In the genomic region with DNA sequence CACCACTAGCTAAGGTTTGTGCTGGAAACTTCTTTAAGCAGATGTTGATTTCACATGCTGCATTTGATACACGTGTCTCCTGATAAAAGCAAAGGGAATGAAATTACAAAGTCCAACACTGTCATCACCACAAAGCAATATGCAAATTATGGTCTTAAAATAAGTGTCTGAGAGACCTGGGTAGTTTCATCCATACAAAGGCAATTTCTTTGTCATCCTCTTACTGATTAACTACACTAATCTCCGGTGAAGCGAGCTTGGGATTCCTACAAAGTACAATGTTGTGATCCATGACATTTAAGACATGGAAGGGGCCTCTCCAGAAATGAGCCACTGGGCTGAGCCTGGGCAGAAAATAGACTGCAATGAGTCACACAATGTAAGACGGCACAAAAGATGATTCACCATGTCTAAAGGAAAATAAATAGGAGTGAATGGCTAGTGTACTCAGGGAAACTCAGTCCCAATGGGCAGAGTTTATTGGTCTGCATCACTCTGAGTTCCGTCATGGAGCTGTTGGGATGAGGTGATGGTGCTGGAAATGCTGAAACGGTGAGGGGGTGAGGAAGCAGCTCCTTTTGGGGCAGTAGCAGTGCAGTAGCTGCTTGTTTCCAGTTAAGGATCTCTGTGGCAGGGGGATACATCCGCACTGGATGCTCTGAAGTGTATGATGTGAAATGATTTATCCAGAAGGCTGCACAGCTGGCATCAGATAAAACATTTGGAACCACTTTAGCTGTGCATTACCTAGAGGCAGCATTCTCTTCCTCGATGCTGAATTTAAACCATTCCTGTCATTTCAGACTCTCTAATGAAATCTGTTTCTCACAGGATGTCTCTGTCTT, we compare ENCODE assay signal across 8 cellular contexts.
DNase-seq lines count a peak whose midpoint lies in the region; ATAC-seq and TF ChIP-seq lines count a peak whose summit lies in the region.

No MANE protein-coding gene starts in this region.

- POLR2A ChIA-PET in activated CD4-positive, alpha-beta memory T cell treated with anti-CD3 and anti-CD28 coated beads for 36 hours (lab: Charles Lee), result interaction anchor here (0.7 kb wide), 1 partner anchor 276 kb away, joined by 3 read pairs; no protein-coding TSS in a partner anchor

- peaks cover 20% of the 10 kb centered on the region for H3K4me1 Mint-ChIP-seq in nephron
- H3K4me1 Mint-ChIP-seq in activated T-helper 1 cell treated with anti-CD3 and anti-CD28 coated beads, Interleukin-12 subunit alpha, Interleukin-12 subunit beta, Interleukin-2, Interleukin-4 antibody, amounts not matched to agents 30 ng/mL and 10 ng/mL and 1 ng/mL, durations not matched to agents 14 hours and 24 hours and 36 hours (ENCODE audit: low read depth), result no peaks in the 10 kb centered on the region
- no peaks in the 10 kb centered on the region for H3K4me1 Mint-ChIP-seq in activated CD4-positive, alpha-beta memory T cell treated with anti-CD3 and anti-CD28 coated beads for 36 hours (ENCODE audit: low read depth)

- TF ChIP-seq CTCF in cardiac fibroblast (IDR thresholded peaks at IDR 0.05; ENCODE audit: low read depth, low read length) (no peak), nephron (IDR thresholded peaks at IDR 0.05; ENCODE audit: unreplicated experiment in 3 of 3) (no peak)

- intact Hi-C loops in activated T-helper 1 cell treated with anti-CD3 and anti-CD28 coated beads, Interleukin-12 subunit alpha, Interleukin-12 subunit beta, Interleukin-2, Interleukin-4 antibody, amounts not matched to agents 30 ng/mL and 10 ng/mL and 1 ng/mL, durations not matched to agents 14 hours and 24 hours and 36 hours (cut with micrococcal nuclease), result no loop called here
- intact Hi-C loops in activated CD4-positive, alpha-beta memory T cell treated with anti-CD3 and anti-CD28 coated beads for 36 hours (cut with micrococcal nuclease), result no loop called here

- peaks cover 3% of the 10 kb centered on the region for H3K9me3 Mint-ChIP-seq in nephron
- H3K9me3 Mint-ChIP-seq in activated T-helper 1 cell treated with anti-CD3 and anti-CD28 coated beads, Interleukin-12 subunit alpha, Interleukin-12 subunit beta, Interleukin-2, Interleukin-4 antibody, amounts not matched to agents 30 ng/mL and 10 ng/mL and 1 ng/mL, durations not matched to agents 14 hours and 24 hours and 36 hours, result no peaks in the 10 kb centered on the region
- H3K9me3 Mint-ChIP-seq in activated CD4-positive, alpha-beta memory T cell treated with anti-CD3 and anti-CD28 coated beads for 36 hours, result no peaks in the 10 kb centered on the region

- H3K4me3 ChIP-seq in cardiac fibroblast (replicated peaks in 1 of 2; ENCODE audit: low read depth in 2 of 2, low read length in 2 of 2), result peak overlapping the region in 1 of 2 donors; percentile 9

- ATAC-seq in GM18498 (IDR thresholded peaks at IDR 0.05; ENCODE audit: unreplicated experiment), result peak; percentile 90

- no peaks in the 10 kb centered on the region for H3K36me3 Mint-ChIP-seq in nephron (ENCODE audit: low read depth)
- H3K36me3 Mint-ChIP-seq in activated T-helper 1 cell treated with anti-CD3 and anti-CD28 coated beads, Interleukin-12 subunit alpha, Interleukin-12 subunit beta, Interleukin-2, Interleukin-4 antibody, amounts not matched to agents 30 ng/mL and 10 ng/mL and 1 ng/mL, durations not matched to agents 14 hours and 24 hours and 36 hours (ENCODE audit: low read depth), result no peaks in the 10 kb centered on the region
- no peaks in the 10 kb centered on the region for H3K36me3 Mint-ChIP-seq in activated CD4-positive, alpha-beta memory T cell treated with anti-CD3 and anti-CD28 coated beads for 36 hours

- CTCF ChIA-PET in activated CD4-positive, alpha-beta memory T cell treated with anti-CD3 and anti-CD28 coated beads for 36 hours (lab: Charles Lee), result no interaction called here

- H3K4me3 Mint-ChIP-seq in nephron, result no peak overlapping the region
- no peak overlapping the region for H3K4me3 Mint-ChIP-seq in activated T-helper 1 cell treated with anti-CD3 and anti-CD28 coated beads, Interleukin-12 subunit alpha, Interleukin-12 subunit beta, Interleukin-2, Interleukin-4 antibody, amounts not matched to agents 30 ng/mL and 10 ng/mL and 1 ng/mL, durations not matched to agents 14 hours and 24 hours and 36 hours
- H3K4me3 Mint-ChIP-seq in activated CD4-positive, alpha-beta memory T cell treated with anti-CD3 and anti-CD28 coated beads for 36 hours, result no peak overlapping the region

- DNase-seq in H4 (ENCODE audit: low spot score), result peak; percentile 85
- DNase-seq in LHCN-M2 (ENCODE audit: low read depth), result peak; percentile 96
- DNase-seq in cardiac fibroblast (ENCODE audit: low read depth in 2 of 2), result peak; percentile 85 to 98
- no peak for DNase-seq in activated T-helper 1 cell treated with anti-CD3 and anti-CD28 coated beads, Interleukin-12 subunit alpha, Interleukin-12 subunit beta, Interleukin-2, Interleukin-4 antibody, amounts not matched to agents 30 ng/mL and 10 ng/mL and 1 ng/mL, durations not matched to agents 14 hours and 24 hours and 36 hours (ENCODE audit: low spot score)
- DNase-seq in activated CD4-positive, alpha-beta memory T cell treated with anti-CD3 and anti-CD28 coated beads for 36 hours, result no peak
- no peak for DNase-seq in stimulated activated CD4-positive, alpha-beta T cell treated with anti-CD3 and anti-CD28 coated beads, Interleukin-2, amount 100 ng/mL, for 24 hours

- no peaks in the 10 kb centered on the region for H3K27me3 Mint-ChIP-seq in nephron (ENCODE audit: low read depth)
- H3K27me3 Mint-ChIP-seq in activated T-helper 1 cell treated with anti-CD3 and anti-CD28 coated beads, Interleukin-12 subunit alpha, Interleukin-12 subunit beta, Interleukin-2, Interleukin-4 antibody, amounts not matched to agents 30 ng/mL and 10 ng/mL and 1 ng/mL, durations not matched to agents 14 hours and 24 hours and 36 hours (ENCODE audit: insufficient read depth), result peaks cover 1% of the 10 kb centered on the region
- no peaks in the 10 kb centered on the region for H3K27me3 Mint-ChIP-seq in activated CD4-positive, alpha-beta memory T cell treated with anti-CD3 and anti-CD28 coated beads for 36 hours

- peak overlapping the region; percentile 39 to 53 (median 40) for H3K27ac Mint-ChIP-seq in nephron
- H3K27ac Mint-ChIP-seq in activated T-helper 1 cell treated with anti-CD3 and anti-CD28 coated beads, Interleukin-12 subunit alpha, Interleukin-12 subunit beta, Interleukin-2, Interleukin-4 antibody, amounts not matched to agents 30 ng/mL and 10 ng/mL and 1 ng/mL, durations not matched to agents 14 hours and 24 hours and 36 hours, result no peak overlapping the region
- H3K27ac Mint-ChIP-seq in activated CD4-positive, alpha-beta memory T cell treated with anti-CD3 and anti-CD28 coated beads for 36 hours, result no peak overlapping the region

Comparison
In these comparisons a context has a peak if more than half of its experiments do, and no peak if none do; other contexts are left out.
1. DNase-seq: peak in H4 (single experiment), LHCN-M2 (single experiment) and cardiac fibroblast (2 of 2); none in activated T-helper 1 cell treated with anti-CD3 and anti-CD28 coated beads, Interleukin-12 subunit alpha, Interleukin-12 subunit beta, Interleukin-2, Interleukin-4 antibody, amounts not matched to agents 30 ng/mL and 10 ng/mL and 1 ng/mL, durations not matched to agents 14 hours and 24 hours and 36 hours (single experiment), activated CD4-positive, alpha-beta memory T cell treated with anti-CD3 and anti-CD28 coated beads for 36 hours (single experiment) and stimulated activated CD4-positive, alpha-beta T cell treated with anti-CD3 and anti-CD28 coated beads, Interleukin-2, amount 100 ng/mL, for 24 hours (0 of 2).
2. H3K27ac Mint-ChIP-seq: peak in nephron (3 of 3); none in activated T-helper 1 cell treated with anti-CD3 and anti-CD28 coated beads, Interleukin-12 subunit alpha, Interleukin-12 subunit beta, Interleukin-2, Interleukin-4 antibody, amounts not matched to agents 30 ng/mL and 10 ng/mL and 1 ng/mL, durations not matched to agents 14 hours and 24 hours and 36 hours (single experiment) and activated CD4-positive, alpha-beta memory T cell treated with anti-CD3 and anti-CD28 coated beads for 36 hours (single experiment).